In genomic region chr2:200737585-200737984, GRCh38 we compare ENCODE assay signal across 2 cellular contexts.
TF ChIP-seq lines count a peak whose summit lies in the region.

No MANE protein-coding gene starts in this region.

TF ChIP-seq in GM23338, 12 proteins besides CTCF, POLR2A, EP300 and RAD21:
- TF ChIP-seq ZNF331 (CRISPR knock-in tag; IDR thresholded peaks at IDR 0.05; ENCODE audit: low read depth) (no peak), CREB1 (CRISPR knock-in tag; IDR thresholded peaks at IDR 0.05; ENCODE audit: low read depth) (no peak), JUNB (IDR thresholded peaks at IDR 0.05; ENCODE audit: unreplicated experiment) (no peak), ETS1 (IDR thresholded peaks at IDR 0.05) (no peak), ZNF114 (CRISPR knock-in tag; IDR thresholded peaks at IDR 0.05) (no peak), REST (IDR thresholded peaks at IDR 0.05; ENCODE audit: unreplicated experiment) (no peak), POLR2AphosphoS5 (IDR thresholded peaks at IDR 0.05; ENCODE audit: low read depth) (no peak), EZH2phosphoT487 (IDR thresholded peaks at IDR 0.05; ENCODE audit: unreplicated experiment) (no peak), EZH2 (IDR thresholded peaks at IDR 0.05; ENCODE audit: low read depth, unreplicated experiment) (no peak), STAT1 (IDR thresholded peaks at IDR 0.05; ENCODE audit: unreplicated experiment) (no peak), ZNF462 (CRISPR knock-in tag; IDR thresholded peaks at IDR 0.05) (no peak), NANOG (IDR thresholded peaks at IDR 0.05; ENCODE audit: borderline replicate concordance) (no peak)

TF ChIP-seq in H1, 55 proteins besides CTCF, POLR2A, EP300 and RAD21:
- no peak for TF ChIP-seq HDAC6 (IDR thresholded peaks at IDR 0.05; ENCODE audit: low read depth, low read length)
- TF ChIP-seq CREB1 (IDR thresholded peaks at IDR 0.05): no peak
- no peak for TF ChIP-seq KDM4A (IDR thresholded peaks at IDR 0.05; ENCODE audit: low read depth, low read length, severe bottlenecking)
- TF ChIP-seq GTF2F1 (IDR thresholded peaks at IDR 0.05; ENCODE audit: borderline replicate concordance, low read depth, low read length): no peak
- no peak for TF ChIP-seq EGR1 (IDR thresholded peaks at IDR 0.05; ENCODE audit: borderline replicate concordance, low read depth, low read length)
- TF ChIP-seq SIN3A (conservative IDR thresholded peaks at IDR 0.05 in 1 of 2, IDR thresholded peaks at IDR 0.05 in 1 of 2; ENCODE audit: low read depth in 1 of 2, low read length in 2 of 2): no peak
- no peak for TF ChIP-seq CEBPB (IDR thresholded peaks at IDR 0.05; ENCODE audit: low read depth, low read length)
- TF ChIP-seq NRF1 (IDR thresholded peaks at IDR 0.05; ENCODE audit: low read depth, low read length): no peak
- no peak for TF ChIP-seq RBBP5 (IDR thresholded peaks at IDR 0.05; ENCODE audit: borderline replicate concordance, low read depth, low read length)
- TF ChIP-seq KDM5A (IDR thresholded peaks at IDR 0.05; ENCODE audit: low read length): no peak
- TF ChIP-seq EZH2 (IDR thresholded peaks at IDR 0.05; ENCODE audit: low read depth, low read length, severe bottlenecking): no peak
